ENCODE assay signal across 11 cellular contexts in genomic region chr1:225763815-225764548, GRCh38. TPM values are rescaled to one million over a fixed set of nuclear protein-coding genes. Genes with fewer than 3 reads are reported as not detected.
DNase-seq lines count a peak whose midpoint lies in the region; ATAC-seq and TF ChIP-seq lines count a peak whose summit lies in the region.
"Had no signal": no experiment of that assay in that cellular context is flagged by ENCODE, and none has a peak within 500 bp of the region (broad histone marks: within the 10 kb centered on the region; RNA-seq: fewer than 3 reads in every experiment).

No MANE protein-coding gene starts in this region.

- peaks cover 5 to 30% of the 10 kb centered on the region in 2 donors for H3K4me1 ChIP-seq in breast epithelium
- H3K4me1 ChIP-seq in mesenchymal stem cell (ENCODE audit: control insufficient read depth, insufficient read depth, low read depth, low read length), result peaks cover 31% of the 10 kb centered on the region
- H3K4me1 ChIP-seq in vagina, result peaks cover 59% of the 10 kb centered on the region

- no peak overlapping the region for H2AFZ ChIP-seq in mesenchymal stem cell (ENCODE audit: low read depth, low read length)

- H3K27me3 ChIP-seq in breast epithelium (no peaks in the 10 kb centered on the region), mesenchymal stem cell (ENCODE audit: control insufficient read depth in 1 of 2, insufficient read depth in 1 of 2, low read length in 2 of 2) (no peaks in the 10 kb centered on the region), vagina (no peaks in the 10 kb centered on the region)
- H3K27me3 ChIP-seq: tibial nerve had no signal

- H2BK15ac ChIP-seq in mesenchymal stem cell (ENCODE audit: low read depth, poor library complexity, severe bottlenecking), result no peak overlapping the region

- ATAC-seq in HG03045 (IDR thresholded peaks at IDR 0.05; ENCODE audit: unreplicated experiment), result no peak

- H3K23ac ChIP-seq in mesenchymal stem cell (ENCODE audit: low read length in 2 of 2), result peak overlapping the region in 1 of 2 experiments; percentile 9

- peak overlapping the region; percentile 76 for H2AK5ac ChIP-seq in mesenchymal stem cell (ENCODE audit: low read length, severe bottlenecking)

- H4K8ac ChIP-seq in mesenchymal stem cell (ENCODE audit: low read length), result peak overlapping the region; percentile 66

- H3K18ac ChIP-seq in mesenchymal stem cell (ENCODE audit: low read depth in 1 of 2, low read length in 2 of 2), result peak overlapping the region in 1 of 2 experiments; percentile 61

- TF ChIP-seq POLR2A in breast epithelium (IDR thresholded peaks at IDR 0.05) (no peak), vagina (IDR thresholded peaks at IDR 0.05) (no peak)

- H3K9me3 ChIP-seq in breast epithelium (no peaks in the 10 kb centered on the region), mesenchymal stem cell (ENCODE audit: control insufficient read depth, low read length) (no peaks in the 10 kb centered on the region), vagina (no peaks in the 10 kb centered on the region)
- H3K9me3 ChIP-seq: tibial nerve had no signal

- H3K4me3 ChIP-seq in breast epithelium (no peak overlapping the region), mesenchymal stem cell (ENCODE audit: insufficient read depth in 1 of 2, low read depth in 1 of 2, low read length in 2 of 2) (peak overlapping the region in 1 of 2 experiments; percentile 5), vagina (no peak overlapping the region)
- H3K4me3 ChIP-seq: tibial nerve had no signal

- H4K91ac ChIP-seq in mesenchymal stem cell (ENCODE audit: low read length), result no peak overlapping the region

- peak; percentile 35 for DNase-seq in SKM-1 treated with dmso at 0.1 percent for 144 hours (lab: John Stamatoyannopoulos, UW; ENCODE audit: unreplicated experiment)
- DNase-seq in SKM-1 (lab: John Stamatoyannopoulos, UW; ENCODE audit: unreplicated experiment), result no peak
- peak in 1 of 2 donors; percentile 17 for DNase-seq in breast epithelium (ENCODE audit: low spot score in 2 of 2)
- no peak for DNase-seq in mesenchymal stem cell
- no peak for DNase-seq in vagina (ENCODE audit: extremely low spot score in 2 of 2)
- DNase-seq in NCI-H345 treated with DMSO at 0.1 percent for 48 hours (lab: John Stamatoyannopoulos, UW; ENCODE audit: unreplicated experiment), result no peak
- DNase-seq in NCI-H1694 treated with DMSO at 0.1 percent for 48 hours (lab: John Stamatoyannopoulos, UW), result no peak
- DNase-seq: activated CD4-positive, alpha-beta T cell treated with anti-CD3 and anti-CD28 coated beads for 1 hour; AML-193 had no signal

- H3K4me2 ChIP-seq in mesenchymal stem cell (ENCODE audit: low read length, poor library complexity, severe bottlenecking), result no peak overlapping the region

- peak overlapping the region in 1 of 2 experiments; percentile 71 for H3K14ac ChIP-seq in mesenchymal stem cell (ENCODE audit: low read length in 2 of 2)

- H3K36me3 ChIP-seq in breast epithelium (no peaks in the 10 kb centered on the region), mesenchymal stem cell (ENCODE audit: control insufficient read depth in 1 of 2, insufficient read depth in 2 of 2, low read depth in 1 of 2, low read length in 2 of 2) (no peaks in the 10 kb centered on the region), vagina (no peaks in the 10 kb centered on the region)
- H3K36me3 ChIP-seq: tibial nerve had no signal

- TF ChIP-seq CTCF in breast epithelium (IDR thresholded peaks at IDR 0.05) (no peak), vagina (IDR thresholded peaks at IDR 0.05) (no peak)

- peak overlapping the region; percentile 67 for H2BK120ac ChIP-seq in mesenchymal stem cell (ENCODE audit: low read depth, low read length)

- H2BK12ac ChIP-seq in mesenchymal stem cell (ENCODE audit: low read length in 2 of 2), result peak overlapping the region in 1 of 2 experiments; percentile 38

- H3K79me1 ChIP-seq in mesenchymal stem cell (replicated peaks; ENCODE audit: low read length, poor library complexity, severe bottlenecking), result no peaks in the 10 kb centered on the region

- peak overlapping the region; percentile 34 for H3K9ac ChIP-seq in mesenchymal stem cell (ENCODE audit: low read length)

- H3K27ac ChIP-seq in breast epithelium (peak overlapping the region; percentile 57 to 68), mesenchymal stem cell (ENCODE audit: low read length, poor library complexity, severe bottlenecking) (no peak overlapping the region), vagina (peak overlapping the region; percentile 49)

- H2BK5ac ChIP-seq in mesenchymal stem cell (ENCODE audit: low read depth, low read length, poor library complexity, severe bottlenecking), result no peak overlapping the region

- 77% methylated on average over 7 of the region's 7 CpGs for WGBS in mesenchymal stem cell

- H3K4ac ChIP-seq in mesenchymal stem cell (ENCODE audit: low read depth in 1 of 2, low read length in 2 of 2), result peak overlapping the region in 1 of 2 experiments; percentile 73

- intact Hi-C loops in breast epithelium (cut with DNase I; ENCODE audit: low total_unique reads), result no loop called here
- intact Hi-C loops in vagina (cut with DNase I), result no loop called here

RNA-seq across cellular contexts. Expression of gene SRP9, which starts 13.6 kb away (rescaled TPM):
- total RNA-seq in breast epithelium (100 to 1,000 TPM; 168 to 251 (median 205) TPM), vagina (120 TPM)
- polyA plus RNA-seq in mesenchymal stem cell (2013, experiment 1 of 2), result 196 TPM
- 205 TPM for polyA plus RNA-seq in mesenchymal stem cell (2013, experiment 2 of 2)

RNA-seq across cellular contexts. Expression of gene EPHX1, which starts 45.9 kb away (rescaled TPM):
- total RNA-seq in breast epithelium (100 to 1,000 TPM in 1 of 3 donors, 10 to 100 TPM in 2; 63.6 to 168 (median 67.3) TPM), vagina (142 TPM)
- 58.9 TPM for polyA plus RNA-seq in mesenchymal stem cell (2013, experiment 1 of 2)
- 59.0 TPM for polyA plus RNA-seq in mesenchymal stem cell (2013, experiment 2 of 2)
